ENCODE assay signal across 17 cellular contexts in genomic region chr6:28947831-28948270, GRCh38. TPM values are rescaled to one million over a fixed set of nuclear protein-coding genes. Genes with fewer than 3 reads are reported as not detected.
DNase-seq lines count a peak whose midpoint lies in the region; ATAC-seq and TF ChIP-seq lines count a peak whose summit lies in the region.
"Had no signal": no experiment of that assay in that cellular context is flagged by ENCODE, and none has a peak within 500 bp of the region (broad histone marks: within the 10 kb centered on the region; RNA-seq: fewer than 3 reads in every experiment).

No MANE protein-coding gene starts in this region.

- peak overlapping the region; percentile 3 for H3K27ac Mint-ChIP-seq in dendritic cell treated with granulocyte-macrophage colony-stimulating factor and Interleukin-4, amounts not matched to agents 40 ng/mL and 50 ng/mL, for 4 days
- no peak overlapping the region for H3K27ac Mint-ChIP-seq in neural crest cell (ENCODE audit: unreplicated experiment)

- H3K9me3 Mint-ChIP-seq in dendritic cell treated with granulocyte-macrophage colony-stimulating factor and Interleukin-4, amounts not matched to agents 40 ng/mL and 50 ng/mL, for 4 days = peaks cover 8% of the 10 kb centered on the region
- peaks cover 7% of the 10 kb centered on the region for H3K9me3 Mint-ChIP-seq in neural crest cell

- no peaks in the 10 kb centered on the region for H3K27me3 ChIP-seq in PC-3 (ENCODE audit: low read length)
- H3K27me3 ChIP-seq: right atrium auricular region had no signal

- peak overlapping the region; percentile 63 for H3K4me2 ChIP-seq in PC-3 (ENCODE audit: low read length)
- H3K4me2 ChIP-seq: BLaER1 treated with 17β-estradiol and CSF1 and Interleukin-3, amounts not matched to agents 10 nM and 100 nM had no signal

- peak overlapping the region; percentile 93 for H3K27ac ChIP-seq in PC-3 (ENCODE audit: low read length)
- H3K27ac ChIP-seq: BLaER1 treated with 17β-estradiol and CSF1 and Interleukin-3, amounts not matched to agents 10 nM and 100 nM; right atrium auricular region had no signal

- peak overlapping the region; percentile 58 for H3K9ac ChIP-seq in PC-3 (ENCODE audit: low read length)
- H3K9ac ChIP-seq: BLaER1 treated with 17β-estradiol and CSF1 and Interleukin-3, amounts not matched to agents 10 nM and 100 nM had no signal

- CTCF ChIA-PET in PC-3 (lab: Charles Lee) = interaction anchor here (0.6 to 1.0 kb wide), 3 partner anchors 33 to 110 kb away, joined by 3 to 6 read pairs (median 4); no protein-coding TSS in a partner anchor

- peaks cover 16% of the 10 kb centered on the region for H3F3A ChIP-seq in PC-3 (ENCODE audit: low read length, unreplicated experiment)

- H3K4me1 Mint-ChIP-seq in dendritic cell treated with granulocyte-macrophage colony-stimulating factor and Interleukin-4, amounts not matched to agents 40 ng/mL and 50 ng/mL, for 4 days (ENCODE audit: low read depth) = peaks cover 30% of the 10 kb centered on the region
- peaks cover 34% of the 10 kb centered on the region for H3K4me1 Mint-ChIP-seq in neural crest cell

- DNase-seq in EH (ENCODE audit: low read depth) = peak; percentile 49
- DNase-seq in PC-3 = peak; percentile 94
- no peak for DNase-seq in neural crest cell (ENCODE audit: low read depth, low spot score)
- DNase-seq in NCI-H82 (lab: John Stamatoyannopoulos, UW) = no peak
- DNase-seq: activated CD4-positive, alpha-beta T cell treated with anti-CD3 and anti-CD28 coated beads, Interleukin-2, amount 50 U/mL, for 4 hours; left cardiac atrium; NCI-H1105; NCI-H226; RPMI8226; stimulated activated naive CD8-positive, alpha-beta T cell treated with anti-CD3 and anti-CD28 coated beads, Interleukin-15, Interleukin-2, amounts not matched to agents 100 U/mL and 50 U/mL, for 24 hours; T-helper 9 cell had no signal

- no peaks in the 10 kb centered on the region for H4K20me1 ChIP-seq in PC-3 (ENCODE audit: low read length)
- H4K20me1 ChIP-seq: BLaER1 treated with 17β-estradiol and CSF1 and Interleukin-3, amounts not matched to agents 10 nM and 100 nM had no signal

- H3K4me3 ChIP-seq in PC-3 (ENCODE audit: low read length) = no peak overlapping the region
- H3K4me3 ChIP-seq: BLaER1 treated with 17β-estradiol and CSF1 and Interleukin-3, amounts not matched to agents 10 nM and 100 nM; right atrium auricular region had no signal

- TF ChIP-seq CTCF in PC-3 (conservative IDR thresholded peaks at IDR 0.05; ENCODE audit: low read depth, low read length) (no peak), neural crest cell (conservative IDR thresholded peaks at IDR 0.05) (no peak)

- no TSS peak for BruUV-seq in PC-3 (replicated peaks; lab: Mats Ljungman, UMichigan)

- POLR2A ChIA-PET in PC-3 (lab: Charles Lee; ENCODE audit: unreplicated experiment) = interaction anchor here (0.5 to 1.0 kb wide), 5 partner anchors 24 to 109 kb away, joined by 4 to 17 read pairs (median 7); partner anchors contain the start of gene TRIM27

- no peak overlapping the region for H2AFZ ChIP-seq in PC-3 (ENCODE audit: low read length)

- no peaks in the 10 kb centered on the region for H3K9me2 ChIP-seq in PC-3 (replicated peaks; ENCODE audit: low read length)

- no peaks in the 10 kb centered on the region for H3K9me3 ChIP-seq in PC-3 (ENCODE audit: low read length)
- H3K9me3 ChIP-seq: right atrium auricular region had no signal

- intact Hi-C loops in PC-3 (cut with micrococcal nuclease) = no loop called here
- intact Hi-C loops in dendritic cell treated with granulocyte-macrophage colony-stimulating factor and Interleukin-4, amounts not matched to agents 40 ng/mL and 50 ng/mL, for 4 days (cut with micrococcal nuclease) = no loop called here

- ATAC-seq in PC-3 (peak; percentile 90), HG03520 (IDR thresholded peaks at IDR 0.05; ENCODE audit: unreplicated experiment) (no peak), GM19395 (IDR thresholded peaks at IDR 0.05; ENCODE audit: unreplicated experiment) (no peak), GM19452 (IDR thresholded peaks at IDR 0.05; ENCODE audit: unreplicated experiment) (no peak)
- ATAC-seq: left cardiac atrium; stimulated activated naive CD8-positive, alpha-beta T cell treated with anti-CD3 and anti-CD28 coated beads, Interleukin-15, Interleukin-2, amounts not matched to agents 100 U/mL and 50 U/mL, for 24 hours had no signal

- peaks cover 14% of the 10 kb centered on the region for H3K27me3 Mint-ChIP-seq in dendritic cell treated with granulocyte-macrophage colony-stimulating factor and Interleukin-4, amounts not matched to agents 40 ng/mL and 50 ng/mL, for 4 days
- H3K27me3 Mint-ChIP-seq in neural crest cell (ENCODE audit: low read depth) = peaks cover 31% of the 10 kb centered on the region

- H3K4me1 ChIP-seq in PC-3 (ENCODE audit: insufficient read depth, low read length) = peaks cover 27% of the 10 kb centered on the region

- H3K79me2 ChIP-seq in PC-3 (ENCODE audit: low read length) = no peaks in the 10 kb centered on the region

- H3K4me3 Mint-ChIP-seq in dendritic cell treated with granulocyte-macrophage colony-stimulating factor and Interleukin-4, amounts not matched to agents 40 ng/mL and 50 ng/mL, for 4 days = no peak overlapping the region
- H3K4me3 Mint-ChIP-seq in neural crest cell = peak overlapping the region; percentile 25

- H3K36me3 ChIP-seq in PC-3 (ENCODE audit: low read depth, low read length) = no peaks in the 10 kb centered on the region
- H3K36me3 ChIP-seq: BLaER1 treated with 17β-estradiol and CSF1 and Interleukin-3, amounts not matched to agents 10 nM and 100 nM; right atrium auricular region had no signal

- H3K36me3 Mint-ChIP-seq in dendritic cell treated with granulocyte-macrophage colony-stimulating factor and Interleukin-4, amounts not matched to agents 40 ng/mL and 50 ng/mL, for 4 days (ENCODE audit: low read depth) = no peaks in the 10 kb centered on the region
- H3K36me3 Mint-ChIP-seq in neural crest cell (ENCODE audit: low read depth) = peaks cover 8% of the 10 kb centered on the region

RNA-seq across cellular contexts. Expression of gene TRIM27, which starts 24.1 kb away (rescaled TPM):
- total RNA-seq in PC-3 (2014; rRNA removed) (85.8 and 92.5 TPM in 2 replicates), neural crest cell (81.7 and 84.2 TPM in 2 replicates)

RNA-seq across cellular contexts. Expression of gene ZNF311, which starts 57.3 kb away (rescaled TPM):
- total RNA-seq in PC-3 (2014; rRNA removed) (0.04 and 0.40 TPM in 2 replicates), neural crest cell (1.2 and 1.3 TPM in 2 replicates)

Comparison
In these comparisons a context has a peak if more than half of its experiments do, and no peak if none do; other contexts are left out.
1. DNase-seq: peak in EH (single experiment) and PC-3 (single experiment); none in neural crest cell (single experiment) and NCI-H82 (single experiment).